ENCODE assay signal across 17 cellular contexts in the genomic region with DNA sequence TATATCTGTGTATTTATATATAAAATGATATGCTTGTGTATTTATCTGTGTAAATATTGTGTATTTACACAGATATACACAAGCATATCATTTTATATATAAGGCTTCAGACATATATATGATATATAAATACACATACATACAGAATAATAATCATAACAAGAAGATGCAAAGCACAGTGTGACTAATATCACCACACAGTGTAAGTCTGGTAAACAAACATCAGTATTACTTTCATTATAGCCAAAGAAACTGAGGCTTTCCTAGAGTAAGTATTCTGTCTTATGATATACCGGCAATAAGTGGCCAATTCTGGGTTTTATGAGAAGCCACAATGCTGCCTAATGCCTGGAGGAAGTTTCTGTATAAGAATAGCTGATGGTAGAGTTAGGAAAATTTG.
"Had no signal": no experiment of that assay in that cellular context is flagged by ENCODE, and none has a peak within 500 bp of the region (broad histone marks: within the 10 kb centered on the region; RNA-seq: fewer than 3 reads in every experiment).

No MANE protein-coding gene starts in this region.

- H3K4me1 Mint-ChIP-seq: activated B cell treated with CpG ODN at 0.5 μM for 24 hours had no signal

- ATAC-seq: body of pancreas; natural killer cell treated with Interleukin-12 subunit alpha and Interleukin-12 subunit beta and Interleukin-15 and Interleukin-18, amount 100 ng/mL, for 72 hours; right lobe of liver had no signal

- H3K4me3 Mint-ChIP-seq: activated B cell treated with CpG ODN at 0.5 μM for 24 hours; activated CD4-positive, alpha-beta memory T cell treated with anti-CD3 and anti-CD28 coated beads for 36 hours; activated naive CD4-positive, alpha-beta T cell treated with anti-CD3 and anti-CD28 coated beads for 36 hours; natural killer cell treated with Interleukin-12 subunit alpha and Interleukin-12 subunit beta and Interleukin-15 and Interleukin-18, amount 100 ng/mL, for 72 hours had no signal

- H3K27ac Mint-ChIP-seq: activated B cell treated with CpG ODN at 0.5 μM for 24 hours; activated CD4-positive, alpha-beta memory T cell treated with anti-CD3 and anti-CD28 coated beads for 36 hours; activated naive CD4-positive, alpha-beta T cell treated with anti-CD3 and anti-CD28 coated beads for 36 hours; natural killer cell treated with Interleukin-12 subunit alpha and Interleukin-12 subunit beta and Interleukin-15 and Interleukin-18, amount 100 ng/mL, for 72 hours had no signal

- H3K9me3 Mint-ChIP-seq: activated CD4-positive, alpha-beta memory T cell treated with anti-CD3 and anti-CD28 coated beads for 36 hours; activated naive CD4-positive, alpha-beta T cell treated with anti-CD3 and anti-CD28 coated beads for 36 hours; natural killer cell treated with Interleukin-12 subunit alpha and Interleukin-12 subunit beta and Interleukin-15 and Interleukin-18, amount 100 ng/mL, for 72 hours had no signal

- DNase-seq: activated B cell treated with CpG ODN at 0.5 μM for 24 hours; activated CD4-positive, alpha-beta memory T cell treated with anti-CD3 and anti-CD28 coated beads for 36 hours; activated CD4-positive, alpha-beta T cell treated with anti-CD3 and anti-CD28 coated beads for 4 hours; activated naive CD4-positive, alpha-beta T cell treated with anti-CD3 and anti-CD28 coated beads for 36 hours; activated T-cell treated with anti-CD3 and anti-CD28 coated beads, Interleukin-2, amount 50 U/mL, for 1 hour; body of pancreas; colonic mucosa; erythroblast; foreskin melanocyte; glutamatergic neuron; hypothalamus; right lobe of liver; stimulated activated CD4-positive, alpha-beta T cell treated with anti-CD3 and anti-CD28 coated beads, Interleukin-4, amount 100 ng/mL, for 4 hours; stimulated activated naive CD4-positive, alpha-beta T cell; substantia nigra; tibial artery had no signal
